ENCODE assay signal across 9 cellular contexts in the genomic region with DNA sequence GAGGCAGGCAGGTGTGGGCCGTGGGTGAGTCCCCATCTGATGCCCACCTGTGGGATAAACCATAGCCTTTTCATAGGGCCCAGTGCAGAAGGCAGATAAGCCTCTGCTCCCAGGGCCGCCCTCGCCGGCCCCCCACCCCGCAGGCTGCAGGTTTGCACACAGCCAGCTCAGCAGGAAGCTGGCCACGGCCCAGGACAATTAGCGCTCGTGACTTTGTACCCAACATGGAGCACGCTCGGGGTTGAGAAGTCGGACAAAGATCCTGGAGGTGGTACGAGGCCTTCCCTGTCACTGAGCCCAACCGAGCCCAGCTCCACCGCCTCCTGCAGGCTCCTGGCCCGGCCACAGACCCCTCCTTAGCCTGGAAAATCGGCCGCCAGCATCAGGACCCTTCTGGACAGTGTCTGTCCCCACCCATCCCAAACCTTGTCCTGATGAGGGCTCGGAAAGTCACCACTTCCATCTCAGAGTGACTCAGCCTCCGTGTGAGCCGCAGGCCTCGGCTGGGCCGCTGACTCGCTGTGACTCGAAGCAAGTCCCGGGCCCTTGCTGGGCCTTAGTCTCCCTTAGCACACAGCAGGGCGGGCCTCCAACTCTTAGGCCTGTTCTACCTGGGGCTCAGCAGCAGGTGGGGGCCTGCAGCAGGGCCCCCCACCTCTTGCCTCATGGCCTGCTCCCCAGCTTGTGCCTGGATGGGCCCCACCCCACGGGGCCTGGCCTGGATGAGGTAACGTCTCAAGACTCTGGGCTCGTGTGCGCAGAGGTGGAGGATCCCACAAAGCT. TPM values are rescaled to one million over a fixed set of nuclear protein-coding genes. Genes with fewer than 3 reads are reported as not detected.
DNase-seq lines count a peak whose midpoint lies in the region; ATAC-seq and TF ChIP-seq lines count a peak whose summit lies in the region.
"Had no signal": no experiment of that assay in that cellular context is flagged by ENCODE, and none has a peak within 500 bp of the region (broad histone marks: within the 10 kb centered on the region; RNA-seq: fewer than 3 reads in every experiment).

No MANE protein-coding gene starts in this region.

- CTCF ChIA-PET in OCI-LY7 (lab: Charles Lee; ENCODE audit: unreplicated experiment) = no interaction called here

- no peaks in the 10 kb centered on the region for H3K79me2 ChIP-seq in OCI-LY7 (ENCODE audit: insufficient read depth, low read depth, low read length)

- intact Hi-C loops in OCI-LY7 (cut with micrococcal nuclease; ENCODE audit: unreplicated experiment) = no loop called here

- H3K4me1 ChIP-seq in foreskin keratinocyte = peaks cover 6% of the 10 kb centered on the region
- no peaks in the 10 kb centered on the region for H3K4me1 ChIP-seq in thoracic aorta (ENCODE audit: control insufficient read depth in 1 of 2, low read depth in 2 of 2)
- no peaks in the 10 kb centered on the region for H3K4me1 ChIP-seq in OCI-LY7 (ENCODE audit: insufficient read depth, low read length, poor library complexity, severe bottlenecking)
- H3K4me1 ChIP-seq: sigmoid colon had no signal

- peak; percentile 80 for ATAC-seq in foreskin keratinocyte
- ATAC-seq in thoracic aorta (ENCODE audit: insufficient number of reproducible peaks, low FRiP score, low read depth) = no peak
- ATAC-seq in natural killer cell treated with Interleukin-12 subunit alpha and Interleukin-12 subunit beta and Interleukin-15 and Interleukin-18, amount 100 ng/mL, for 72 hours = no peak

- H3K27me3 ChIP-seq in foreskin keratinocyte (no peaks in the 10 kb centered on the region), thoracic aorta (replicated peaks; ENCODE audit: insufficient read depth) (no peaks in the 10 kb centered on the region)
- H3K27me3 ChIP-seq: sigmoid colon had no signal

- no peaks in the 10 kb centered on the region for H4K20me1 ChIP-seq in OCI-LY7 (ENCODE audit: insufficient read depth, low read length)

- H3K27me3 Mint-ChIP-seq in activated naive CD4-positive, alpha-beta T cell treated with anti-CD3 and anti-CD28 coated beads, Interleukin-2, amount 50 U/mL, for 24 hours = no peaks in the 10 kb centered on the region
- H3K27me3 Mint-ChIP-seq in natural killer cell treated with Interleukin-12 subunit alpha and Interleukin-12 subunit beta and Interleukin-15 and Interleukin-18, amount 100 ng/mL, for 72 hours = no peaks in the 10 kb centered on the region

- no TSS peak for BruUV-seq in OCI-LY7 (replicated peaks; lab: Mats Ljungman, UMichigan)

- no peak overlapping the region for H2AFZ ChIP-seq in OCI-LY7 (ENCODE audit: low read length)

- no peaks in the 10 kb centered on the region for H3K4me1 Mint-ChIP-seq in activated naive CD4-positive, alpha-beta T cell treated with anti-CD3 and anti-CD28 coated beads, Interleukin-2, amount 50 U/mL, for 24 hours
- no peaks in the 10 kb centered on the region for H3K4me1 Mint-ChIP-seq in natural killer cell treated with Interleukin-12 subunit alpha and Interleukin-12 subunit beta and Interleukin-15 and Interleukin-18, amount 100 ng/mL, for 72 hours (ENCODE audit: low read depth in 2 of 2)

- POLR2A ChIA-PET in OCI-LY7 (lab: Charles Lee) = no interaction called here

- H3K9me3 Mint-ChIP-seq in activated naive CD4-positive, alpha-beta T cell treated with anti-CD3 and anti-CD28 coated beads, Interleukin-2, amount 50 U/mL, for 24 hours = no peaks in the 10 kb centered on the region
- no peaks in the 10 kb centered on the region for H3K9me3 Mint-ChIP-seq in natural killer cell treated with Interleukin-12 subunit alpha and Interleukin-12 subunit beta and Interleukin-15 and Interleukin-18, amount 100 ng/mL, for 72 hours

- H3K9me2 ChIP-seq in OCI-LY7 (ENCODE audit: insufficient read depth, low read length) = no peaks in the 10 kb centered on the region

- H3K4me3 ChIP-seq in thoracic aorta (no peak overlapping the region), OCI-LY7 (ENCODE audit: low read depth, low read length, poor library complexity, severe bottlenecking) (no peak overlapping the region)
- H3K4me3 ChIP-seq: sigmoid colon had no signal

- peak overlapping the region; percentile 23 for H3K27ac Mint-ChIP-seq in activated naive CD4-positive, alpha-beta T cell treated with anti-CD3 and anti-CD28 coated beads, Interleukin-2, amount 50 U/mL, for 24 hours
- no peak overlapping the region for H3K27ac Mint-ChIP-seq in natural killer cell treated with Interleukin-12 subunit alpha and Interleukin-12 subunit beta and Interleukin-15 and Interleukin-18, amount 100 ng/mL, for 72 hours

- H3K36me3 Mint-ChIP-seq in activated naive CD4-positive, alpha-beta T cell treated with anti-CD3 and anti-CD28 coated beads, Interleukin-2, amount 50 U/mL, for 24 hours = peaks cover 3% of the 10 kb centered on the region
- no peaks in the 10 kb centered on the region for H3K36me3 Mint-ChIP-seq in natural killer cell treated with Interleukin-12 subunit alpha and Interleukin-12 subunit beta and Interleukin-15 and Interleukin-18, amount 100 ng/mL, for 72 hours

- H3K4me2 ChIP-seq in OCI-LY7 (ENCODE audit: low read length) = no peak overlapping the region

- no peak overlapping the region for H3K4me3 Mint-ChIP-seq in activated naive CD4-positive, alpha-beta T cell treated with anti-CD3 and anti-CD28 coated beads, Interleukin-2, amount 50 U/mL, for 24 hours
- H3K4me3 Mint-ChIP-seq in natural killer cell treated with Interleukin-12 subunit alpha and Interleukin-12 subunit beta and Interleukin-15 and Interleukin-18, amount 100 ng/mL, for 72 hours = no peak overlapping the region

- no peak for DNase-seq in activated naive CD4-positive, alpha-beta T cell treated with Interleukin-2 at 50 U/mL for 16 hours
- peak; percentile 79 for DNase-seq in RKO (ENCODE audit: low spot score)
- DNase-seq in foreskin keratinocyte = peak; percentile 47 to 67
- DNase-seq in thoracic aorta (ENCODE audit: low spot score) = peak; percentile 15
- DNase-seq in natural killer cell treated with Interleukin-12 subunit alpha and Interleukin-12 subunit beta and Interleukin-15 and Interleukin-18, amount 100 ng/mL, for 72 hours (ENCODE audit: low spot score) = no peak
- no peak for DNase-seq in OCI-LY7 (ENCODE audit: low spot score)
- no peak for DNase-seq in D341Med (ENCODE audit: low spot score)
- DNase-seq: sigmoid colon had no signal

- H3K36me3 ChIP-seq in thoracic aorta = peaks cover 22% of the 10 kb centered on the region
- no peaks in the 10 kb centered on the region for H3K36me3 ChIP-seq in OCI-LY7 (ENCODE audit: insufficient read depth, low read length)

- TF ChIP-seq CTCF in foreskin keratinocyte (conservative IDR thresholded peaks at IDR 0.05) = no peak
- no peak for TF ChIP-seq CTCF in thoracic aorta (IDR thresholded peaks at IDR 0.05)
- TF ChIP-seq CTCF in OCI-LY7 (conservative IDR thresholded peaks at IDR 0.05; ENCODE audit: low read length) = no peak

- no peaks in the 10 kb centered on the region for H3K9me3 ChIP-seq in thoracic aorta
- H3K9me3 ChIP-seq in OCI-LY7 (ENCODE audit: low read length) = no peaks in the 10 kb centered on the region
- H3K9me3 ChIP-seq: sigmoid colon had no signal

- H3K27ac ChIP-seq in foreskin keratinocyte = peak overlapping the region; percentile 39
- no peak overlapping the region for H3K27ac ChIP-seq in thoracic aorta
- no peak overlapping the region for H3K27ac ChIP-seq in OCI-LY7 (ENCODE audit: low read depth, low read length, poor library complexity, severe bottlenecking)
- H3K27ac ChIP-seq: sigmoid colon had no signal

RNA-seq across cellular contexts. Expression of gene FAM83G, which starts 22.7 kb away (rescaled TPM):
- total RNA-seq in foreskin keratinocyte = 49.6 and 50.4 TPM in 2 replicates
- 25.0 and 26.2 TPM in 2 replicates for polyA plus RNA-seq in foreskin keratinocyte
- total RNA-seq in thoracic aorta = 10 to 100 TPM; 10.8 to 19.8 TPM
- total RNA-seq in natural killer cell treated with Interleukin-12 subunit alpha and Interleukin-12 subunit beta and Interleukin-15 and Interleukin-18, amount 100 ng/mL, for 72 hours = 1 to 10 TPM; 1.4 to 2.6 TPM
- 5.0 and 15.3 TPM in 2 replicates for total RNA-seq in OCI-LY7 (2014; rRNA removed; shearing (Covaris generic))
- total RNA-seq in OCI-LY7 (2022) = 9.1 and 10.4 TPM in 2 replicates

RNA-seq across cellular contexts. Expression of gene SLC5A10, which starts 29.9 kb away (rescaled TPM):
- total RNA-seq in foreskin keratinocyte (0.14 TPM in 1 of 2 replicates, not detected in the other), thoracic aorta (not detected), OCI-LY7 (2022) (not detected in 2 replicates)
- polyA plus RNA-seq in foreskin keratinocyte = 0.06 TPM in 1 of 2 replicates, not detected in the other
- not detected for total RNA-seq in natural killer cell treated with Interleukin-12 subunit alpha and Interleukin-12 subunit beta and Interleukin-15 and Interleukin-18, amount 100 ng/mL, for 72 hours
- not detected in 2 replicates for total RNA-seq in OCI-LY7 (2014; rRNA removed; shearing (Covaris generic))
- total RNA-seq: sigmoid colon had no signal

Comparison
In these comparisons a context has a peak if more than half of its experiments do, and no peak if none do; other contexts are left out.
1. DNase-seq: peak in RKO (single experiment), foreskin keratinocyte (2 of 2) and thoracic aorta (single experiment); none in activated naive CD4-positive, alpha-beta T cell treated with Interleukin-2 at 50 U/mL for 16 hours (single experiment), natural killer cell treated with Interleukin-12 subunit alpha and Interleukin-12 subunit beta and Interleukin-15 and Interleukin-18, amount 100 ng/mL, for 72 hours (single experiment), OCI-LY7 (single experiment) and D341Med (single experiment).